ENCODE assay signal across 22 cellular contexts in genomic region chr17:63139356-63139755, GRCh38.
"Had no signal": no experiment of that assay in that cellular context is flagged by ENCODE, and none has a peak within 500 bp of the region (broad histone marks: within the 10 kb centered on the region; RNA-seq: fewer than 3 reads in every experiment).

No MANE protein-coding gene starts in this region.

- H3K9me3 Mint-ChIP-seq: naive thymus-derived CD4-positive, alpha-beta T cell had no signal

- H3K9me3 ChIP-seq: heart left ventricle, neutrophil, psoas muscle, right lobe of liver, spleen, upper lobe of left lung, vagina had no signal

- ATAC-seq: esophagus mucosa; heart left ventricle; left colon; left ventricle myocardium superior; naive thymus-derived CD4-positive, alpha-beta T cell; right lobe of liver had no signal

- FAIRE-seq: endometrium, frontal cortex had no signal

- H3K27ac Mint-ChIP-seq: naive thymus-derived CD4-positive, alpha-beta T cell had no signal

- H3K36me3 Mint-ChIP-seq: naive thymus-derived CD4-positive, alpha-beta T cell had no signal

- H3K4me1 ChIP-seq: psoas muscle, right lobe of liver, vagina had no signal

- H3K27ac ChIP-seq: heart left ventricle, neutrophil, psoas muscle, right lobe of liver, upper lobe of left lung, vagina had no signal

- H3K27me3 ChIP-seq: heart left ventricle, neutrophil, right lobe of liver, spleen, upper lobe of left lung, vagina had no signal

- DNase-seq: cortex of kidney; effector memory CD4-positive, alpha-beta T cell; heart left ventricle; left colon; left ventricle myocardium superior; mesendoderm; naive thymus-derived CD4-positive, alpha-beta T cell; retina; right lobe of liver; spleen; stimulated activated CD4-positive, alpha-beta T cell treated with anti-CD3 and anti-CD28 coated beads, Interleukin-15, amount 100 ng/mL, for 24 hours; stimulated activated CD4-positive, alpha-beta T cell treated with anti-CD3 and anti-CD28 coated beads, Interleukin-1b, Interleukin-23, amount 100 ng/mL, for 48 hours; stimulated activated CD4-positive, alpha-beta T cell treated with anti-CD3 and anti-CD28 coated beads, Interleukin-4, amount 100 ng/mL, for 24 hours; stimulated activated naive CD4-positive, alpha-beta T cell treated with Interleukin-2 at 50 U/mL for 16 hours; upper lobe of left lung had no signal

- H3K4me3 ChIP-seq: heart left ventricle, lung, psoas muscle, right lobe of liver, spleen, upper lobe of left lung, vagina had no signal

- H3K4me3 Mint-ChIP-seq: naive thymus-derived CD4-positive, alpha-beta T cell had no signal

- H3K36me3 ChIP-seq: heart left ventricle, neutrophil, right lobe of liver, spleen, upper lobe of left lung, vagina had no signal
